8 cellular contexts compared by ENCODE assay signal in genomic region chr18:57802166-57802868, GRCh38. TPM values are rescaled to one million over a fixed set of nuclear protein-coding genes. Genes with fewer than 3 reads are reported as not detected.
DNase-seq lines count a peak whose midpoint lies in the region; ATAC-seq and TF ChIP-seq lines count a peak whose summit lies in the region.

No MANE protein-coding gene starts in this region.

- H3K27ac ChIP-seq in parathyroid adenoma = peak overlapping the region; percentile 78

- H3K36me3 ChIP-seq in parathyroid adenoma (ENCODE audit: control insufficient read depth, insufficient read depth, low read length) = no peaks in the 10 kb centered on the region

- no peaks in the 10 kb centered on the region for H3K36me3 Mint-ChIP-seq in T-helper 2 cell treated with Interferon-gamma antibody and Interleukin-4, amounts not matched to agents 5 μg/mL and 100 μg/mL, for 36 hours (ENCODE audit: low read depth)

- no peaks in the 10 kb centered on the region for H3K9me3 ChIP-seq in parathyroid adenoma (ENCODE audit: control insufficient read depth, low read length)

- peak overlapping the region; percentile 84 for H3K4me2 ChIP-seq in parathyroid adenoma (ENCODE audit: low read length)

- peak overlapping the region; percentile 95 for H2AFZ ChIP-seq in parathyroid adenoma

- H3K79me2 ChIP-seq in parathyroid adenoma = peaks cover 21% of the 10 kb centered on the region

- peak overlapping the region; percentile 62 for H3K4me3 Mint-ChIP-seq in T-helper 2 cell treated with Interferon-gamma antibody and Interleukin-4, amounts not matched to agents 5 μg/mL and 100 μg/mL, for 36 hours

- peaks cover 50% of the 10 kb centered on the region for H3K27me3 Mint-ChIP-seq in T-helper 2 cell treated with Interferon-gamma antibody and Interleukin-4, amounts not matched to agents 5 μg/mL and 100 μg/mL, for 36 hours (ENCODE audit: low read depth)

- ATAC-seq in esophagus mucosa = peak; percentile 1

- DNase-seq in T-helper 2 cell treated with Interferon-gamma antibody and Interleukin-4, amounts not matched to agents 5 μg/mL and 100 μg/mL, for 36 hours (ENCODE audit: low spot score) = no peak
- DNase-seq in T-helper 2 cell (no peak), NCI-H526 treated with DMSO at 0.1 percent for 48 hours (lab: John Stamatoyannopoulos, UW) (peak; percentile 46), COLO829 (ENCODE audit: low spot score) (no peak), AG08396 (ENCODE audit: low spot score) (no peak)
- no peak for DNase-seq in stimulated activated CD4-positive, alpha-beta T cell treated with anti-CD3 and anti-CD28 coated beads, Interleukin-4, amount 100 ng/mL, for 4 hours

- H3K27me3 ChIP-seq in parathyroid adenoma (ENCODE audit: control insufficient read depth, insufficient read depth, low read length) = no peaks in the 10 kb centered on the region

- peaks cover 6% of the 10 kb centered on the region for H3K4me1 ChIP-seq in parathyroid adenoma

- TF ChIP-seq CTCF in parathyroid adenoma (IDR thresholded peaks at IDR 0.05) = no peak

- no peaks in the 10 kb centered on the region for H3K9me3 Mint-ChIP-seq in T-helper 2 cell treated with Interferon-gamma antibody and Interleukin-4, amounts not matched to agents 5 μg/mL and 100 μg/mL, for 36 hours

- peak overlapping the region; percentile 70 for H3K4me3 ChIP-seq in parathyroid adenoma (ENCODE audit: low read depth, low read length)

- H3K4me1 Mint-ChIP-seq in T-helper 2 cell treated with Interferon-gamma antibody and Interleukin-4, amounts not matched to agents 5 μg/mL and 100 μg/mL, for 36 hours (ENCODE audit: low read depth) = peaks cover 3% of the 10 kb centered on the region

- H3K9ac ChIP-seq in parathyroid adenoma = peak overlapping the region; percentile 58

- H3K27ac Mint-ChIP-seq in T-helper 2 cell treated with Interferon-gamma antibody and Interleukin-4, amounts not matched to agents 5 μg/mL and 100 μg/mL, for 36 hours = no peak overlapping the region

RNA-seq across cellular contexts. Expression of gene ATP8B1, which starts 0.8 kb away (rescaled TPM):
- total RNA-seq in esophagus mucosa = 37.7 TPM
